In the genomic region with DNA sequence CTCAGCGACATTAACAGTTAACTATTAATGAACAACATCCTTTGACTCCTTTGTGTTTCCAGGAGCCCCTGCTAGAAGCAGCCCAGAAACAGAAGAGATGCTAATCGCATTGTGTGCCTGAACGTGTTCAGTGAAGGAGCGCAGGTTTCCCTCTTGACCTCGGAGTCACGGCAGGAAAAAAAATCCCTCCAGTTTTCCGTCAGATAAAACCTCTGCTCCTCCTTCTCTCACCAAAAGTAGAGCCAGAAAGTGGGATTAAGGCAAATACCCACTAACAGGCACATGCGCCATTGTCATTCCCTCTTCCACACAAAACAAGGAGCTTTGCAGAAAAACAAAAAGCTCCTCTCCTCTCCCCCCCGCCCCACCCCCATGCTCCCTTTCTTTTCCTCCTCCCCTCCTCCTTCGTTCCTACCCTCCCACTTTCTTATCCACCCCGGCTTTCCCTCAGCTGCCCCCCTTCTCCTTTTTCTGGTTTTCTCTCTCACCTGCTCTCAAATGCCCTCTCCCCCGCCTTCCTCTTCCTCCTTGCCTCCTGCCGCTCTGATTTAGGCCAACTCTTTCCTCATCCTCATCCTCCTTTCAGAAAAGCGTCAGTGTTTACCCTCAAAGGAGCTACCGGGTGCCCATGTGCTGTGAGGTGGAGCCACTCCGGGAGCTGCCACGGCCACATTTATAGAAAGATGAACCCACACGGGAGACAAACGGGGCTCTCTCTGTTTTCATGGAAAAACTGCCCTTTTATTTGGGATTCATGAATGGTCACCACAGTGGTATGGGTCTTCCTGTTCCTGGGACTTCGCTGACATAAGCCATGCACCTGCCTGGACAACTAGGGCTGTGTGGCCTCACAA, we compare ENCODE assay signal across 1 cellular context.
A peak's percentile ranks its signal among the peaks of the same experiment; 100 is the strongest.
TF ChIP-seq lines count a peak whose summit lies in the region.

No MANE protein-coding gene starts in this region.

TF ChIP-seq in WTC11, 78 proteins besides CTCF, POLR2A, EP300 and RAD21 (continued from another document):
- TF ChIP-seq AFF4 (CRISPR knock-in tag; IDR thresholded peaks at IDR 0.05; ENCODE audit: borderline replicate concordance) = no peak
- TF ChIP-seq, protein P1, sequence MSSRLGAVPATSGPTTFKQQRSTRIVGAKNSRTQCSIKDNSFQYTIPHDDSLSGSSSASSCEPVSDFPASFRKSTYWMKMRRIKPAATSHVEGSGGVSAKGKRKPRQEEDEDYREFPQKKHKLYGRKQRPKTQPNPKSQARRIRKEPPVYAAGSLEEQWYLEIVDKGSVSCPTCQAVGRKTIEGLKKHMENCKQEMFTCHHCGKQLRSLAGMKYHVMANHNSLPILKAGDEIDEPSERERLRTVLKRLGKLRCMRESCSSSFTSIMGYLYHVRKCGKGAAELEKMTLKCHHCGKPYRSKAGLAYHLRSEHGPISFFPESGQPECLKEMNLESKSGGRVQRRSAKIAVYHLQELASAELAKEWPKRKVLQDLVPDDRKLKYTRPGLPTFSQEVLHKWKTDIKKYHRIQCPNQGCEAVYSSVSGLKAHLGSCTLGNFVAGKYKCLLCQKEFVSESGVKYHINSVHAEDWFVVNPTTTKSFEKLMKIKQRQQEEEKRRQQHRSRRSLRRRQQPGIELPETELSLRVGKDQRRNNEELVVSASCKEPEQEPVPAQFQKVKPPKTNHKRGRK (CRISPR knock-in tag; IDR thresholded peaks at IDR 0.05; ENCODE audit: borderline replicate concordance) = no peak
- 0 out of 2 replicates have a peak, but pooled peaks have one; percentile 53 for TF ChIP-seq ETV6 (CRISPR knock-in tag; IDR thresholded peaks at IDR 0.05)
